ENCODE assay signal across 17 cellular contexts in genomic region chr15:69367231-69367630, GRCh38. TPM values are rescaled to one million over a fixed set of nuclear protein-coding genes. Genes with fewer than 3 reads are reported as not detected.
DNase-seq lines count a peak whose midpoint lies in the region; ATAC-seq, FAIRE-seq and TF ChIP-seq lines count a peak whose summit lies in the region.
"Had no signal": no experiment of that assay in that cellular context is flagged by ENCODE, and none has a peak within 500 bp of the region (broad histone marks: within the 10 kb centered on the region; RNA-seq: fewer than 3 reads in every experiment).

No MANE protein-coding gene starts in this region.

- H3K27me3 ChIP-seq in RWPE2 (ENCODE audit: insufficient read depth, poor library complexity, severe bottlenecking), result no peaks in the 10 kb centered on the region
- H3K27me3 ChIP-seq: BLaER1 had no signal

- TF ChIP-seq POLR2A in A549 (IDR thresholded peaks at IDR 0.05; ENCODE audit: low read length), result no peak

- H3K9me3 ChIP-seq in A549, result no peaks in the 10 kb centered on the region
- H3K9me3 ChIP-seq in RWPE2 (ENCODE audit: severe bottlenecking), result no peaks in the 10 kb centered on the region
- H3K9me3 ChIP-seq in kidney (ENCODE audit: control insufficient read depth in 1 of 2, low read length in 2 of 2), result no peaks in the 10 kb centered on the region
- H3K9me3 ChIP-seq: BLaER1, HAP-1 had no signal

- peaks cover 10% of the 10 kb centered on the region; the same call in 2 of the 3 replicates for H3K4me1 ChIP-seq in A549
- no peaks in the 10 kb centered on the region for H3K4me1 ChIP-seq in RWPE2 (ENCODE audit: insufficient read depth, poor library complexity, severe bottlenecking)
- H3K4me1 ChIP-seq in kidney (ENCODE audit: control insufficient read depth in 1 of 2, insufficient read depth in 1 of 2, low read depth in 1 of 2, low read length in 2 of 2), result peaks cover 0 to 11% of the 10 kb centered on the region in 2 donors
- H3K4me1 ChIP-seq: BLaER1 had no signal

- FAIRE-seq in A549 (lab: Jason Lieb, UNC) (peak; percentile 39), kidney (lab: Jason Lieb, UNC) (peak; percentile 44), urothelium cell line (lab: Jason Lieb, UNC) (peak; percentile 9)
- FAIRE-seq: D721Med, G401.6, GM12891, GM19239, H1 had no signal

- H3K27ac ChIP-seq in A549 (no peak overlapping the region), RWPE2 (ENCODE audit: poor library complexity, severe bottlenecking) (no peak overlapping the region), kidney (ENCODE audit: low read depth in 2 of 2, low read length in 2 of 2) (peak overlapping the region in 1 of 2 donors; percentile 13)
- H3K27ac ChIP-seq: 22Rv1, BLaER1 had no signal

- TF ChIP-seq RAD21 in A549 (conservative IDR thresholded peaks at IDR 0.05 in 1 of 2, IDR thresholded peaks at IDR 0.05 in 1 of 2), result no peak

- no peak for TF ChIP-seq CTCF in A549 (IDR thresholded peaks at IDR 0.05)
- no peak for TF ChIP-seq CTCF in RWPE2 (IDR thresholded peaks at IDR 0.05; ENCODE audit: poor library complexity, severe bottlenecking)
- TF ChIP-seq CTCF in kidney (IDR thresholded peaks at IDR 0.05; ENCODE audit: borderline replicate concordance, extremely low read depth, insufficient read depth), result no peak

- CTCF ChIA-PET in A549 (lab: Yijun Ruan, JAX), result interaction anchor here (1.0 to 3.4 kb wide), 3 partner anchors 27 to 308 kb away, joined by 5 to 20 read pairs (median 6); no protein-coding TSS in a partner anchor

- H3K36me3 ChIP-seq in RWPE2 (ENCODE audit: low read depth) (no peaks in the 10 kb centered on the region), kidney (ENCODE audit: control insufficient read depth in 1 of 2, insufficient read depth in 2 of 2, low read length in 2 of 2) (peaks cover 0 to 5% of the 10 kb centered on the region in 2 donors)
- H3K36me3 ChIP-seq: BLaER1, HAP-1 had no signal

- DNase-seq in A549 (ENCODE audit: low read depth in 1 of 2, low spot score in 1 of 2) (no peak), RWPE2 (ENCODE audit: low spot score) (peak; percentile 29), kidney (no peak), urothelium cell line (ENCODE audit: low spot score) (no peak), T1000 (lab: John Stamatoyannopoulos, UW) (no peak), Right ventricle myocardium inferior (ENCODE audit: missing footprints) (no peak), retina (no peak)
- DNase-seq: CD8-positive, alpha-beta T cell; COR-L47 had no signal

- 60% methylated on average over 3 of the region's 3 CpGs for WGBS in A549 (ENCODE audit: missing lambda C conversion rate)

- POLR2A ChIA-PET in A549 (lab: Yijun Ruan, JAX), result no interaction called here

- no peak for TF ChIP-seq EP300 in A549 (IDR thresholded peaks at IDR 0.05)

- no peak overlapping the region for H3K4me2 ChIP-seq in A549
- H3K4me2 ChIP-seq: BLaER1 had no signal

- no peak overlapping the region for H3K9ac ChIP-seq in kidney (ENCODE audit: low read length in 2 of 2)
- H3K9ac ChIP-seq: BLaER1 had no signal

- no peak overlapping the region for H3K4me3 ChIP-seq in A549
- no peak overlapping the region for H3K4me3 ChIP-seq in RWPE2 (ENCODE audit: severe bottlenecking)
- no peak overlapping the region for H3K4me3 ChIP-seq in kidney (ENCODE audit: low read length in 2 of 2)
- H3K4me3 ChIP-seq: BLaER1, HAP-1 had no signal

- intact Hi-C loops in kidney (cut with DNase I) (no loop called here), Right ventricle myocardium inferior (cut with DNase I) (no loop called here)

- ATAC-seq in A549 (no peak), RWPE2 (ENCODE audit: low read depth) (no peak), Right ventricle myocardium inferior (no peak)
- ATAC-seq: CD8-positive, alpha-beta T cell had no signal

TF ChIP-seq in A549, 52 proteins besides CTCF, POLR2A, EP300 and RAD21:
- no peak for TF ChIP-seq KDM5A (IDR thresholded peaks at IDR 0.05)
- no peak for TF ChIP-seq RNF2 (IDR thresholded peaks at IDR 0.05; ENCODE audit: borderline replicate concordance, low read depth)
TF ChIP-seq in A549: peak in this region for 0.

RNA-seq across cellular contexts. Expression of gene KIF23, which starts 46.9 kb away (rescaled TPM):
- polyA plus RNA-seq in A549 (2011; rRNA removed) (79.5 and 117 TPM in 2 replicates), A549 (2017; fragmentation: RNase III; extraction: RNeasy Plus Mini Kit Qiagen cat#74134 plus additional on column Dnase treatment) (81.8 to 93.1 TPM (median 87.9 TPM) in 3 replicates), kidney (ENCODE audit: insufficient read depth, low read depth, low replicate concordance) (3.6 TPM)
- polyA plus RNA-seq in A549 (2012; cell fraction: cytosol; rRNA removed), result 43.9 and 52.7 TPM in 2 replicates
- polyA plus RNA-seq in A549 (2012; cell fraction: nucleus; rRNA removed), result 63.8 and 90.2 TPM in 2 replicates
- polyA minus RNA-seq in A549 (2011; rRNA and poly(A)+ RNA removed), result 83.0 and 87.7 TPM in 2 replicates
- total RNA-seq in kidney (2.5 TPM), Right ventricle myocardium inferior (1.5 TPM)
